23 cellular contexts compared by ENCODE assay signal in genomic region chr1:56439610-56440264, GRCh38.
DNase-seq lines count a peak whose midpoint lies in the region; ATAC-seq lines count a peak whose summit lies in the region.
"Had no signal": no experiment of that assay in that cellular context is flagged by ENCODE, and none has a peak within 500 bp of the region (broad histone marks: within the 10 kb centered on the region; RNA-seq: fewer than 3 reads in every experiment).

No MANE protein-coding gene starts in this region.

- peak overlapping the region; percentile 18 for H3K27ac ChIP-seq in caudate nucleus (ENCODE audit: low read depth, low read length)
- H3K27ac ChIP-seq: breast epithelium, upper lobe of right lung had no signal

- ATAC-seq in left ventricle myocardium superior (peak; percentile 76), GM19395 (IDR thresholded peaks at IDR 0.05; ENCODE audit: unreplicated experiment) (no peak)
- ATAC-seq: activated CD4-positive, CD25-positive, alpha-beta regulatory T cell treated with anti-CD3 and anti-CD28 coated beads, Interleukin-2, amount 50 U/mL, for 24 hours; activated CD8-positive, alpha-beta T cell treated with anti-CD3 and anti-CD28 coated beads, Interleukin-2, amount 10 ng/mL, durations not matched to agents 7 days and 5 days; upper lobe of right lung had no signal

- peak; percentile 34 for DNase-seq in NCI-H2196 (lab: John Stamatoyannopoulos, UW; ENCODE audit: unreplicated experiment)
- no peak for DNase-seq in NCI-H2196 treated with DMSO at 0.1 percent for 48 hours (lab: John Stamatoyannopoulos, UW; ENCODE audit: unreplicated experiment)
- peak in 1 of 61 donors; percentile 10 for DNase-seq in caudate nucleus (lab: John Stamatoyannopoulos, UW)
- DNase-seq in left ventricle myocardium superior: peak; percentile 76
- peak; percentile 29 for DNase-seq in pons (ENCODE audit: low spot score)
- no peak for DNase-seq in T-helper 9 cell
- DNase-seq in cortex of kidney (lab: John Stamatoyannopoulos, UW): no peak
- DNase-seq: 8988T; activated CD8-positive, alpha-beta T cell treated with anti-CD3 and anti-CD28 coated beads, Interleukin-2, amount 10 ng/mL, durations not matched to agents 7 days and 5 days; activated naive CD4-positive, alpha-beta T cell treated with Interleukin-2 at 50 U/mL for 16 hours; activated T-cell treated with anti-CD3 and anti-CD28 coated beads, Interleukin-2, amount 50 U/mL, for 1 hour; CD8-positive, alpha-beta memory T cell; foreskin fibroblast; GOT3; hypothalamus; Kasumi-1; NCI-H1048; NCI-H2081; stomach; upper lobe of right lung had no signal

- intact Hi-C loops in left ventricle myocardium superior (cut with micrococcal nuclease): no loop called here

Comparison
In these comparisons a context has a peak if more than half of its experiments do, and no peak if none do; other contexts are left out.
1. DNase-seq: peak in NCI-H2196 (single experiment), left ventricle myocardium superior (single experiment) and pons (single experiment); none in NCI-H2196 treated with DMSO at 0.1 percent for 48 hours (single experiment), T-helper 9 cell (single experiment) and cortex of kidney (single experiment).